ENCODE assay signal across 8 cellular contexts in the genomic region with DNA sequence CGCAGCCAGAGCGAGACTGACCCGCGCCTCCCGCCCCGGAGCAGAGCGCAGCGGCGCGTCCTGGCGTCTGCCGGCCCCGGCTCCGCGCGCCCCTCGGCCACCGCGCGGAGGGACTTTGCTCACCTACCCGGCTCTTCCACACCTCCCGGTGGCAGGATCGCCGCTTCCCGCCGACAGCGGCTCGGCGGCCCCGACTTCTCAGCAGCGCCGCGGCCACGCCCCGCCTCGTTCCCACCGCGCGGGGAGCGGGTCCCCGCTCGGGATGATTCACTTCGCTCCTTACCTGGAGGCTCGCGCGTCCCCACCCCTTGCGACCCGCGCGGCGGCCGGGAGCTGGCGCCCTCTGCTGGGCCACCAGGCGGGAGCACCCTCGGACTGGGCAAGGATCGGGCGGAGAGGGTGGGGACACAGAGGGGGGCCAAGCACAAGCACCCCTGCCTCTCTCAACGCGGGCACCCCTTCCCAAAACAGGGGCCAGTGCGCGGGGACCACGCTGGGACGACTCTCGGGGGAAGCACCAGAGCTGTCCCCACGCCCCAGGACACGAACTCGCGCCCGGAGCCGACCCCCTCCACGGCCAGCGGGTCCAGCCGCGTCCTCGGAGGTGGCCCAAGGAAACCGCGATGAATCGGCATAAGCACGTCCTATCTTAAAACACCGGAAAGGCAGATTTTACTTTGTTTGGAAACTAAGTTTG.
DNase-seq lines count a peak whose midpoint lies in the region; ATAC-seq and TF ChIP-seq lines count a peak whose summit lies in the region.

No MANE protein-coding gene starts in this region.

- POLR2A ChIA-PET in activated CD8-positive, alpha-beta T cell treated with anti-CD3 and anti-CD28 coated beads for 36 hours (lab: Charles Lee) = interaction anchor here (1.0 to 1.3 kb wide), 2 partner anchors 75 to 78 kb away, joined by 3 read pairs; no protein-coding TSS in a partner anchor

- peaks cover 11% of the 10 kb centered on the region for H3K27me3 Mint-ChIP-seq in activated CD8-positive, alpha-beta T cell treated with anti-CD3 and anti-CD28 coated beads for 36 hours

- H3K4me3 Mint-ChIP-seq in activated CD8-positive, alpha-beta T cell treated with anti-CD3 and anti-CD28 coated beads for 36 hours = peak overlapping the region; percentile 67

- CTCF ChIA-PET in activated CD8-positive, alpha-beta T cell treated with anti-CD3 and anti-CD28 coated beads for 36 hours (lab: Charles Lee) = interaction anchor here (0.8 to 3.0 kb wide), 11 partner anchors 9 to 350 kb away, joined by 3 to 7 read pairs (median 4); no protein-coding TSS in a partner anchor

- ATAC-seq in GM18907 (IDR thresholded peaks at IDR 0.05; ENCODE audit: unreplicated experiment) (peak; percentile 87), HG03139 (IDR thresholded peaks at IDR 0.05; ENCODE audit: unreplicated experiment) (peak; percentile 68)
- peak; percentile 87 for ATAC-seq in activated CD8-positive, alpha-beta T cell treated with anti-CD3 and anti-CD28 coated beads for 36 hours

- H3K9me3 Mint-ChIP-seq in activated CD8-positive, alpha-beta T cell treated with anti-CD3 and anti-CD28 coated beads for 36 hours = no peaks in the 10 kb centered on the region

- peak; percentile 82 for TF ChIP-seq CTCF in AG09309 (IDR thresholded peaks at IDR 0.05; ENCODE audit: control insufficient read depth, insufficient read depth, low read depth, low read length, missing control alignments)
- TF ChIP-seq CTCF in activated CD8-positive, alpha-beta T cell treated with anti-CD3 and anti-CD28 coated beads for 36 hours (IDR thresholded peaks at IDR 0.05) = peak; percentile 97

- no peaks in the 10 kb centered on the region for H3K36me3 Mint-ChIP-seq in activated CD8-positive, alpha-beta T cell treated with anti-CD3 and anti-CD28 coated beads for 36 hours (ENCODE audit: low read depth)

- peak overlapping the region; percentile 62 for H3K4me3 ChIP-seq in AG09309 (ENCODE audit: control insufficient read depth, low read depth, low read length)

- H3K27ac Mint-ChIP-seq in activated CD8-positive, alpha-beta T cell treated with anti-CD3 and anti-CD28 coated beads for 36 hours = peak overlapping the region; percentile 65

- peaks cover 18% of the 10 kb centered on the region for H3K4me1 Mint-ChIP-seq in activated CD8-positive, alpha-beta T cell treated with anti-CD3 and anti-CD28 coated beads for 36 hours (ENCODE audit: low read depth)

- DNase-seq in AG09309 (ENCODE audit: low read depth) = no peak
- DNase-seq in NCI-H510A treated with DMSO at 0.1 percent for 48 hours (lab: John Stamatoyannopoulos, UW) = peak; percentile 24
- DNase-seq in activated CD8-positive, alpha-beta T cell treated with anti-CD3 and anti-CD28 coated beads for 36 hours = peak; percentile 83
- peak; percentile 62 for DNase-seq in effector CD4-positive, alpha-beta T cell
- DNase-seq in mesenteric fat pad (ENCODE audit: low spot score) = peak; percentile 96
- peak; percentile 75 for DNase-seq in stimulated activated CD8-positive, alpha-beta memory T cell treated with anti-CD3 and anti-CD28 coated beads, Interleukin-15, amount 100 ng/mL, for 24 hours (ENCODE audit: low read depth)

- intact Hi-C loops in activated CD8-positive, alpha-beta T cell treated with anti-CD3 and anti-CD28 coated beads for 36 hours (cut with micrococcal nuclease) = no loop called here
